ENCODE assay signal across 8 cellular contexts in genomic region chr1:54200519-54200997, GRCh38. TPM values are rescaled to one million over a fixed set of nuclear protein-coding genes. Genes with fewer than 3 reads are reported as not detected.
DNase-seq lines count a peak whose midpoint lies in the region; ATAC-seq and TF ChIP-seq lines count a peak whose summit lies in the region.

No MANE protein-coding gene starts in this region.

- H3K9me3 Mint-ChIP-seq in T-helper 2 cell treated with Interferon-gamma antibody and Interleukin-4, amounts not matched to agents 5 μg/mL and 100 μg/mL, for 36 hours: no peaks in the 10 kb centered on the region

- CTCF ChIA-PET in HEK293T (lab: Yijun Ruan, JAX): no interaction called here

- H3K27ac ChIP-seq in HUES6 (ENCODE audit: low read depth, low read length) (peak overlapping the region; percentile 76; the same call in 1 of the 2 replicates), caudate nucleus (ENCODE audit: low read depth, low read length) (peak overlapping the region; percentile 48)

- H3K27me3 ChIP-seq in HUES6 (ENCODE audit: control insufficient read depth, insufficient read depth, low read length): no peaks in the 10 kb centered on the region; the same call in 1 of the 2 replicates

- ATAC-seq in mucosa of descending colon (peak; percentile 4), GM18870 (IDR thresholded peaks at IDR 0.05; ENCODE audit: unreplicated experiment) (no peak)

- peak overlapping the region; percentile 94 for H3K9ac ChIP-seq in HUES6 (ENCODE audit: low read length)

- H3K4me3 Mint-ChIP-seq in T-helper 2 cell treated with Interferon-gamma antibody and Interleukin-4, amounts not matched to agents 5 μg/mL and 100 μg/mL, for 36 hours: peak overlapping the region; percentile 95

- H3K36me3 Mint-ChIP-seq in T-helper 2 cell treated with Interferon-gamma antibody and Interleukin-4, amounts not matched to agents 5 μg/mL and 100 μg/mL, for 36 hours (ENCODE audit: low read depth): peaks cover 28% of the 10 kb centered on the region

- DNase-seq in T-helper 2 cell treated with Interferon-gamma antibody and Interleukin-4, amounts not matched to agents 5 μg/mL and 100 μg/mL, for 36 hours (ENCODE audit: low spot score): no peak
- DNase-seq in T-helper 2 cell: no peak
- peak in 3 of 61 donors; percentile 46 to 52 (median 49) for DNase-seq in caudate nucleus (lab: John Stamatoyannopoulos, UW)
- DNase-seq in mucosa of descending colon: no peak
- DNase-seq in germinal center (ENCODE audit: low spot score): no peak
- DNase-seq in HEK293T (ENCODE audit: extremely low spot score): no peak

- H3K36me3 ChIP-seq in HUES6 (ENCODE audit: control insufficient read depth, insufficient read depth, low read length) (peaks cover 28% of the 10 kb centered on the region), mucosa of descending colon (ENCODE audit: low read depth) (peaks cover 5% of the 10 kb centered on the region)

- H3K4me1 ChIP-seq in HUES6 (ENCODE audit: control insufficient read depth, insufficient read depth, low read length) (peaks cover 15% of the 10 kb centered on the region), mucosa of descending colon (ENCODE audit: low read depth) (peaks cover 16% of the 10 kb centered on the region)

- H3K9me3 ChIP-seq in HUES6 (ENCODE audit: control insufficient read depth, insufficient read depth, low read depth, low read length) (no peaks in the 10 kb centered on the region), mucosa of descending colon (no peaks in the 10 kb centered on the region)

- peaks cover 28% of the 10 kb centered on the region for H3K4me1 Mint-ChIP-seq in T-helper 2 cell treated with Interferon-gamma antibody and Interleukin-4, amounts not matched to agents 5 μg/mL and 100 μg/mL, for 36 hours (ENCODE audit: low read depth)

- TF ChIP-seq CTCF in mucosa of descending colon (IDR thresholded peaks at IDR 0.05): no peak

- H3K27me3 Mint-ChIP-seq in T-helper 2 cell treated with Interferon-gamma antibody and Interleukin-4, amounts not matched to agents 5 μg/mL and 100 μg/mL, for 36 hours (ENCODE audit: low read depth): no peaks in the 10 kb centered on the region

- POLR2A ChIA-PET in HEK293T (lab: Yijun Ruan, JAX): interaction anchor here (0.6 to 2.3 kb wide), 17 partner anchors 10 to 340 kb away, joined by 3 to 10 read pairs (median 4); partner anchors contain the start of genes TCEANC2 and TMEM59

- peak overlapping the region; percentile 85 for H3K27ac Mint-ChIP-seq in T-helper 2 cell treated with Interferon-gamma antibody and Interleukin-4, amounts not matched to agents 5 μg/mL and 100 μg/mL, for 36 hours

- H3K4me3 ChIP-seq in HUES6 (ENCODE audit: low read depth, low read length): peak overlapping the region; percentile 89
- peak overlapping the region; percentile 81 for H3K4me3 ChIP-seq in mucosa of descending colon

- intact Hi-C loops in mucosa of descending colon (cut with DNase I, micrococcal nuclease): no loop called here

TF ChIP-seq in HEK293T, 16 proteins besides CTCF, POLR2A, EP300 and RAD21:
- TF ChIP-seq TARDBP (IDR thresholded peaks at IDR 0.05) (no peak), CTBP1 (IDR thresholded peaks at IDR 0.05; ENCODE audit: borderline replicate concordance) (no peak), ELF4 (IDR thresholded peaks at IDR 0.05) (no peak), FOXM1 (IDR thresholded peaks at IDR 0.05; ENCODE audit: borderline replicate concordance) (no peak), FOXA1 (IDR thresholded peaks at IDR 0.05) (no peak), SUZ12 (IDR thresholded peaks at IDR 0.05) (no peak), ARNT (IDR thresholded peaks at IDR 0.05) (no peak), SP1 (IDR thresholded peaks at IDR 0.05) (no peak), ZNF384 (IDR thresholded peaks at IDR 0.05) (no peak), FOXK2 (IDR thresholded peaks at IDR 0.05) (no peak), LEF1 (IDR thresholded peaks at IDR 0.05; ENCODE audit: borderline replicate concordance) (no peak), PKNOX1 (IDR thresholded peaks at IDR 0.05) (no peak)

RNA-seq across cellular contexts. Expression of gene MRPL37, which starts 0.6 kb away (rescaled TPM):
- total RNA-seq in mucosa of descending colon: 10 to 100 TPM; 46.5 to 84.7 (median 58.8) TPM

RNA-seq across cellular contexts. Expression of gene CYB5RL, which starts 0.7 kb away (rescaled TPM):
- total RNA-seq in mucosa of descending colon: 1 to 10 TPM; 6.9 to 9.1 (median 7.7) TPM

RNA-seq across cellular contexts. Expression of gene CDCP2, which starts 47.8 kb away (rescaled TPM):
- under 1 TPM in 2 of 3 donors, not detected in 1; 0.09 to 0.26 TPM for total RNA-seq in mucosa of descending colon
